Comparison of ENCODE assay signal across 9 cellular contexts in genomic region chr1:9399510-9400424, GRCh38.
DNase-seq lines count a peak whose midpoint lies in the region; ATAC-seq and TF ChIP-seq lines count a peak whose summit lies in the region.
"Had no signal": no experiment of that assay in that cellular context is flagged by ENCODE, and none has a peak within 500 bp of the region (broad histone marks: within the 10 kb centered on the region; RNA-seq: fewer than 3 reads in every experiment).

No MANE protein-coding gene starts in this region.

- no peaks in the 10 kb centered on the region for H3K36me3 ChIP-seq in HEK293 (ENCODE audit: control insufficient read depth in 2 of 2, insufficient read depth in 1 of 2, low read length in 2 of 2)
- no peaks in the 10 kb centered on the region for H3K36me3 ChIP-seq in heart left ventricle
- no peaks in the 10 kb centered on the region for H3K36me3 ChIP-seq in skeletal muscle satellite cell (ENCODE audit: insufficient read depth, low read length)

- no peak for TF ChIP-seq POLR2A in heart left ventricle (IDR thresholded peaks at IDR 0.05)

- no peaks in the 10 kb centered on the region for H3K4me1 Mint-ChIP-seq in natural killer cell treated with Interleukin-12 subunit alpha and Interleukin-12 subunit beta and Interleukin-15 and Interleukin-18, amount 100 ng/mL, for 72 hours (ENCODE audit: low read depth in 2 of 2)

- CTCF ChIA-PET in HEK293 (lab: Yijun Ruan, JAX) = interaction anchor here (0.6 to 1.5 kb wide), 3 partner anchors 56 to 91 kb away, joined by 3 to 4 read pairs (median 4); no protein-coding TSS in a partner anchor

- H3K4me2 ChIP-seq in skeletal muscle satellite cell (ENCODE audit: low read length) = peak overlapping the region; percentile 44

- peaks cover 4% of the 10 kb centered on the region for H3K9me3 Mint-ChIP-seq in natural killer cell treated with Interleukin-12 subunit alpha and Interleukin-12 subunit beta and Interleukin-15 and Interleukin-18, amount 100 ng/mL, for 72 hours

- no peaks in the 10 kb centered on the region for H3K4me1 ChIP-seq in HEK293 (ENCODE audit: control insufficient read depth, insufficient read depth, low read length)
- peaks cover 0 to 41% (median 29%) of the 10 kb centered on the region in 12 donors for H3K4me1 ChIP-seq in heart left ventricle
- peaks cover 40% of the 10 kb centered on the region for H3K4me1 ChIP-seq in skeletal muscle satellite cell (ENCODE audit: control insufficient read depth, insufficient read depth, low read length)

- TF ChIP-seq CTCF in HEK293 (tag by site-specific recombination; IDR thresholded peaks at IDR 0.05) = no peak
- TF ChIP-seq CTCF in heart left ventricle (IDR thresholded peaks at IDR 0.05) = no peak

- peak; percentile 27 for DNase-seq in RPMI8226
- DNase-seq in heart left ventricle = peak in 4 of 5 donors; percentile 47 to 82 (median 74)
- DNase-seq in NOMO-1 (lab: John Stamatoyannopoulos, UW; ENCODE audit: unreplicated experiment in 2 of 2) = no peak
- no peak for DNase-seq in natural killer cell treated with Interleukin-12 subunit alpha and Interleukin-12 subunit beta and Interleukin-15 and Interleukin-18, amount 100 ng/mL, for 72 hours (ENCODE audit: low spot score)
- DNase-seq in activated CD4-positive, alpha-beta T cell treated with anti-CD3 and anti-CD28 coated beads for 4 hours = no peak
- no peak for DNase-seq in central memory CD4-positive, alpha-beta T cell
- DNase-seq: activated effector memory CD4-positive, alpha-beta T cell treated with Interleukin-2 at 50 U/mL for 16 hours had no signal

- peak; percentile 54 to 77 (median 60) for ATAC-seq in heart left ventricle
- no peak for ATAC-seq in natural killer cell treated with Interleukin-12 subunit alpha and Interleukin-12 subunit beta and Interleukin-15 and Interleukin-18, amount 100 ng/mL, for 72 hours

- intact Hi-C loops in heart left ventricle (cut with DNase I) = no loop called here

- POLR2A ChIA-PET in HEK293 (lab: Yijun Ruan, JAX) = no interaction called here

- H3K27ac ChIP-seq in HEK293 (ENCODE audit: extremely low read depth, low read depth, low read length) (no peak overlapping the region), heart left ventricle (peak overlapping the region in 11 of 12 donors; percentile 39 to 86 (median 69))

- H3K27me3 ChIP-seq in heart left ventricle = no peaks in the 10 kb centered on the region
- H3K27me3 ChIP-seq in skeletal muscle satellite cell (ENCODE audit: control insufficient read depth, insufficient read depth, low read length) = no peaks in the 10 kb centered on the region

- H3K4me3 ChIP-seq in HEK293 (ENCODE audit: low read depth, low read length) (no peak overlapping the region), heart left ventricle (no peak overlapping the region), skeletal muscle satellite cell (ENCODE audit: low read length) (peak overlapping the region; percentile 36)

- H3K36me3 Mint-ChIP-seq in natural killer cell treated with Interleukin-12 subunit alpha and Interleukin-12 subunit beta and Interleukin-15 and Interleukin-18, amount 100 ng/mL, for 72 hours = no peaks in the 10 kb centered on the region

- H3K9me3 ChIP-seq in HEK293 (ENCODE audit: control insufficient read depth, insufficient read depth, low read depth, low read length) (no peaks in the 10 kb centered on the region), heart left ventricle (peaks cover 0 to 7% (median 0%) of the 10 kb centered on the region in 12 donors), skeletal muscle satellite cell (replicated peaks; ENCODE audit: low read length) (no peaks in the 10 kb centered on the region)

- 49 to 61% (median 53%) methylated on average over 16 to 21 of the region's 21 CpGs for WGBS in heart left ventricle, 4 donors

- H3K27ac Mint-ChIP-seq in natural killer cell treated with Interleukin-12 subunit alpha and Interleukin-12 subunit beta and Interleukin-15 and Interleukin-18, amount 100 ng/mL, for 72 hours = no peak overlapping the region

- peak overlapping the region; percentile 32 for H3K9ac ChIP-seq in skeletal muscle satellite cell (ENCODE audit: low read depth, low read length)

- no peak overlapping the region for H3K4me3 Mint-ChIP-seq in natural killer cell treated with Interleukin-12 subunit alpha and Interleukin-12 subunit beta and Interleukin-15 and Interleukin-18, amount 100 ng/mL, for 72 hours

- H3K27me3 Mint-ChIP-seq in natural killer cell treated with Interleukin-12 subunit alpha and Interleukin-12 subunit beta and Interleukin-15 and Interleukin-18, amount 100 ng/mL, for 72 hours = peaks cover 7 to 15% of the 10 kb centered on the region in 2 donors

TF ChIP-seq in HEK293, 187 proteins besides CTCF, POLR2A, EP300 and RAD21:
- TF ChIP-seq ZIC2 (tag by site-specific recombination; IDR thresholded peaks at IDR 0.05) = peak; percentile 90
- TF ChIP-seq GLIS1 (tag by site-specific recombination; IDR thresholded peaks at IDR 0.05) = peak; percentile 33; the same call in 1 of the 2 replicates
- TF ChIP-seq ZNF677 (tag by site-specific recombination; IDR thresholded peaks at IDR 0.05) = no peak
- no peak for TF ChIP-seq ZNF366 (tag by site-specific recombination; conservative IDR thresholded peaks at IDR 0.05)
- no peak for TF ChIP-seq ZNF239 (tag by site-specific recombination; IDR thresholded peaks at IDR 0.05)
- TF ChIP-seq ZNF248 (tag by site-specific recombination; IDR thresholded peaks at IDR 0.05) = no peak
- no peak for TF ChIP-seq ZNF114 (tag by site-specific recombination; IDR thresholded peaks at IDR 0.05)
- TF ChIP-seq, protein P1, sequence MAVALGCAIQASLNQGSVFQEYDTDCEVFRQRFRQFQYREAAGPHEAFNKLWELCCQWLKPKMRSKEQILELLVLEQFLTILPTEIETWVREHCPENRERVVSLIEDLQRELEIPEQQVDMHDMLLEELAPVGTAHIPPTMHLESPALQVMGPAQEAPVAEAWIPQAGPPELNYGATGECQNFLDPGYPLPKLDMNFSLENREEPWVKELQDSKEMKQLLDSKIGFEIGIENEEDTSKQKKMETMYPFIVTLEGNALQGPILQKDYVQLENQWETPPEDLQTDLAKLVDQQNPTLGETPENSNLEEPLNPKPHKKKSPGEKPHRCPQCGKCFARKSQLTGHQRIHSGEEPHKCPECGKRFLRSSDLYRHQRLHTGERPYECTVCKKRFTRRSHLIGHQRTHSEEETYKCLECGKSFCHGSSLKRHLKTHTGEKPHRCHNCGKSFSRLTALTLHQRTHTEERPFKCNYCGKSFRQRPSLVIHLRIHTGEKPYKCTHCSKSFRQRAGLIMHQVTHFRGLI (tag by site-specific recombination; IDR thresholded peaks at IDR 0.05) = peak; percentile 85
- no peak for TF ChIP-seq ZEB2 (tag by site-specific recombination; IDR thresholded peaks at IDR 0.05)
- no peak for TF ChIP-seq GLI2 (tag by site-specific recombination; IDR thresholded peaks at IDR 0.05; ENCODE audit: borderline replicate concordance, low read depth)
- TF ChIP-seq, protein P2, sequence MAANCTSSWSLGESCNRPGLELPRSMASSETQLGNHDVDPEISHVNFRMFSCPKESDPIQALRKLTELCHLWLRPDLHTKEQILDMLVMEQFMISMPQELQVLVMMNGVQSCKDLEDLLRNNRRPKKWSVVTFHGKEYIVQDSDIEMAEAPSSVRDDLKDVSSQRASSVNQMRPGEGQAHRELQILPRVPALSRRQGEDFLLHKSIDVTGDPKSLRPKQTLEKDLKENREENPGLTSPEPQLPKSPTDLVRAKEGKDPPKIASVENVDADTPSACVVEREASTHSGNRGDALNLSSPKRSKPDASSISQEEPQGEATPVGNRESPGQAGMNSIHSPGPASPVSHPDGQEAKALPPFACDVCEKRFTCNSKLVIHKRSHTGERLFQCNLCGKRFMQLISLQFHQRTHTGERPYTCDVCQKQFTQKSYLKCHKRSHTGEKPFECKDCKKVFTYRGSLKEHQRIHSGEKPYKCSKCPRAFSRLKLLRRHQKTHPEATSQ (tag by site-specific recombination; IDR thresholded peaks at IDR 0.05) = no peak
TF ChIP-seq in HEK293: peak in this region for 3.

Comparison
In these comparisons a context has a peak if more than half of its experiments do, and no peak if none do; other contexts are left out.
1. DNase-seq: peak in RPMI8226 (single experiment) and heart left ventricle (4 of 5); none in NOMO-1 (0 of 2), natural killer cell treated with Interleukin-12 subunit alpha and Interleukin-12 subunit beta and Interleukin-15 and Interleukin-18, amount 100 ng/mL, for 72 hours (single experiment), activated CD4-positive, alpha-beta T cell treated with anti-CD3 and anti-CD28 coated beads for 4 hours (0 of 2) and central memory CD4-positive, alpha-beta T cell (single experiment).
2. ATAC-seq: peak in heart left ventricle (4 of 4); none in natural killer cell treated with Interleukin-12 subunit alpha and Interleukin-12 subunit beta and Interleukin-15 and Interleukin-18, amount 100 ng/mL, for 72 hours (0 of 2).